Comparison of ENCODE assay signal across 1 cellular context in the genomic region with DNA sequence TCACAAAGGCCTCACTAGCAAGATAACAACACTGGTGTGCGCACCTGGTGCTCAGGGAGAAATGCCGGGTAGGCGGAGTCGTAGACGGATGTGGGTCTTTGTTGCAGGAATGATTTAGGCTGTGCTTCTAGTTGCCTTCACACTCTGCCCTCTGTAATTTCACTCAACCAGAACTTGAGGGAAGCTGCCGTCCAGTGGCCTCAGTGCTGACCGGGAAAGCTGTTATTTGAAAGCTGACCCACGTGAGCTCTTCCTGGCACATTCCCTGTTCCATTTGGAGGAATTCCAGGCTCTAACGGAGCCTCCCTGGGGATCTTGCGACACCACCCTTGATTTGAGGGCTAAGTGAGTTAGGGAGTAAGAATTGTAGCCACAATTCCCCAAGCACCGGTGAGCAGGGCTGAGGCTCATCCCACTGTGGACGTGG.
TF ChIP-seq lines count a peak whose summit lies in the region.

No MANE protein-coding gene starts in this region.

TF ChIP-seq in WTC11, 78 proteins besides CTCF, POLR2A, EP300 and RAD21 (continued from another document):
- TF ChIP-seq, protein P1, sequence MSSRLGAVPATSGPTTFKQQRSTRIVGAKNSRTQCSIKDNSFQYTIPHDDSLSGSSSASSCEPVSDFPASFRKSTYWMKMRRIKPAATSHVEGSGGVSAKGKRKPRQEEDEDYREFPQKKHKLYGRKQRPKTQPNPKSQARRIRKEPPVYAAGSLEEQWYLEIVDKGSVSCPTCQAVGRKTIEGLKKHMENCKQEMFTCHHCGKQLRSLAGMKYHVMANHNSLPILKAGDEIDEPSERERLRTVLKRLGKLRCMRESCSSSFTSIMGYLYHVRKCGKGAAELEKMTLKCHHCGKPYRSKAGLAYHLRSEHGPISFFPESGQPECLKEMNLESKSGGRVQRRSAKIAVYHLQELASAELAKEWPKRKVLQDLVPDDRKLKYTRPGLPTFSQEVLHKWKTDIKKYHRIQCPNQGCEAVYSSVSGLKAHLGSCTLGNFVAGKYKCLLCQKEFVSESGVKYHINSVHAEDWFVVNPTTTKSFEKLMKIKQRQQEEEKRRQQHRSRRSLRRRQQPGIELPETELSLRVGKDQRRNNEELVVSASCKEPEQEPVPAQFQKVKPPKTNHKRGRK (CRISPR knock-in tag; IDR thresholded peaks at IDR 0.05; ENCODE audit: borderline replicate concordance): no peak
- no peak for TF ChIP-seq ZBTB21 (CRISPR knock-in tag; IDR thresholded peaks at IDR 0.05; ENCODE audit: borderline replicate concordance)
- TF ChIP-seq ATF1 (CRISPR knock-in tag; IDR thresholded peaks at IDR 0.05): no peak
- no peak for TF ChIP-seq IRF2 (CRISPR knock-in tag; IDR thresholded peaks at IDR 0.05; ENCODE audit: borderline replicate concordance, low read depth)
- no peak for TF ChIP-seq ZNF121 (CRISPR knock-in tag; IDR thresholded peaks at IDR 0.05)
- TF ChIP-seq, protein P2, sequence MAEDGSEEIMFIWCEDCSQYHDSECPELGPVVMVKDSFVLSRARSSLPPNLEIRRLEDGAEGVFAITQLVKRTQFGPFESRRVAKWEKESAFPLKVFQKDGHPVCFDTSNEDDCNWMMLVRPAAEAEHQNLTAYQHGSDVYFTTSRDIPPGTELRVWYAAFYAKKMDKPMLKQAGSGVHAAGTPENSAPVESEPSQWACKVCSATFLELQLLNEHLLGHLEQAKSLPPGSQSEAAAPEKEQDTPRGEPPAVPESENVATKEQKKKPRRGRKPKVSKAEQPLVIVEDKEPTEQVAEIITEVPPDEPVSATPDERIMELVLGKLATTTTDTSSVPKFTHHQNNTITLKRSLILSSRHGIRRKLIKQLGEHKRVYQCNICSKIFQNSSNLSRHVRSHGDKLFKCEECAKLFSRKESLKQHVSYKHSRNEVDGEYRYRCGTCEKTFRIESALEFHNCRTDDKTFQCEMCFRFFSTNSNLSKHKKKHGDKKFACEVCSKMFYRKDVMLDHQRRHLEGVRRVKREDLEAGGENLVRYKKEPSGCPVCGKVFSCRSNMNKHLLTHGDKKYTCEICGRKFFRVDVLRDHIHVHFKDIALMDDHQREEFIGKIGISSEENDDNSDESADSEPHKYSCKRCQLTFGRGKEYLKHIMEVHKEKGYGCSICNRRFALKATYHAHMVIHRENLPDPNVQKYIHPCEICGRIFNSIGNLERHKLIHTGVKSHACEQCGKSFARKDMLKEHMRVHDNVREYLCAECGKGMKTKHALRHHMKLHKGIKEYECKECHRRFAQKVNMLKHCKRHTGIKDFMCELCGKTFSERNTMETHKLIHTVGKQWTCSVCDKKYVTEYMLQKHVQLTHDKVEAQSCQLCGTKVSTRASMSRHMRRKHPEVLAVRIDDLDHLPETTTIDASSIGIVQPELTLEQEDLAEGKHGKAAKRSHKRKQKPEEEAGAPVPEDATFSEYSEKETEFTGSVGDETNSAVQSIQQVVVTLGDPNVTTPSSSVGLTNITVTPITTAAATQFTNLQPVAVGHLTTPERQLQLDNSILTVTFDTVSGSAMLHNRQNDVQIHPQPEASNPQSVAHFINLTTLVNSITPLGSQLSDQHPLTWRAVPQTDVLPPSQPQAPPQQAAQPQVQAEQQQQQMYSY (CRISPR knock-in tag; IDR thresholded peaks at IDR 0.05): no peak
- TF ChIP-seq FOXJ3 (CRISPR knock-in tag; IDR thresholded peaks at IDR 0.05; ENCODE audit: borderline replicate concordance): no peak
- TF ChIP-seq TCF7 (CRISPR knock-in tag; IDR thresholded peaks at IDR 0.05; ENCODE audit: low read depth): no peak
- no peak for TF ChIP-seq GTF2I (CRISPR knock-in tag; conservative IDR thresholded peaks at IDR 0.05)
- TF ChIP-seq, protein P3, sequence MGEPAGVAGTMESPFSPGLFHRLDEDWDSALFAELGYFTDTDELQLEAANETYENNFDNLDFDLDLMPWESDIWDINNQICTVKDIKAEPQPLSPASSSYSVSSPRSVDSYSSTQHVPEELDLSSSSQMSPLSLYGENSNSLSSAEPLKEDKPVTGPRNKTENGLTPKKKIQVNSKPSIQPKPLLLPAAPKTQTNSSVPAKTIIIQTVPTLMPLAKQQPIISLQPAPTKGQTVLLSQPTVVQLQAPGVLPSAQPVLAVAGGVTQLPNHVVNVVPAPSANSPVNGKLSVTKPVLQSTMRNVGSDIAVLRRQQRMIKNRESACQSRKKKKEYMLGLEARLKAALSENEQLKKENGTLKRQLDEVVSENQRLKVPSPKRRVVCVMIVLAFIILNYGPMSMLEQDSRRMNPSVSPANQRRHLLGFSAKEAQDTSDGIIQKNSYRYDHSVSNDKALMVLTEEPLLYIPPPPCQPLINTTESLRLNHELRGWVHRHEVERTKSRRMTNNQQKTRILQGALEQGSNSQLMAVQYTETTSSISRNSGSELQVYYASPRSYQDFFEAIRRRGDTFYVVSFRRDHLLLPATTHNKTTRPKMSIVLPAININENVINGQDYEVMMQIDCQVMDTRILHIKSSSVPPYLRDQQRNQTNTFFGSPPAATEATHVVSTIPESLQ (CRISPR knock-in tag; IDR thresholded peaks at IDR 0.05): no peak
- TF ChIP-seq, protein P4, sequence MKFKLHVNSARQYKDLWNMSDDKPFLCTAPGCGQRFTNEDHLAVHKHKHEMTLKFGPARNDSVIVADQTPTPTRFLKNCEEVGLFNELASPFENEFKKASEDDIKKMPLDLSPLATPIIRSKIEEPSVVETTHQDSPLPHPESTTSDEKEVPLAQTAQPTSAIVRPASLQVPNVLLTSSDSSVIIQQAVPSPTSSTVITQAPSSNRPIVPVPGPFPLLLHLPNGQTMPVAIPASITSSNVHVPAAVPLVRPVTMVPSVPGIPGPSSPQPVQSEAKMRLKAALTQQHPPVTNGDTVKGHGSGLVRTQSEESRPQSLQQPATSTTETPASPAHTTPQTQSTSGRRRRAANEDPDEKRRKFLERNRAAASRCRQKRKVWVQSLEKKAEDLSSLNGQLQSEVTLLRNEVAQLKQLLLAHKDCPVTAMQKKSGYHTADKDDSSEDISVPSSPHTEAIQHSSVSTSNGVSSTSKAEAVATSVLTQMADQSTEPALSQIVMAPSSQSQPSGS (CRISPR knock-in tag; IDR thresholded peaks at IDR 0.05; ENCODE audit: borderline replicate concordance, low read depth): no peak
- TF ChIP-seq, protein P5, sequence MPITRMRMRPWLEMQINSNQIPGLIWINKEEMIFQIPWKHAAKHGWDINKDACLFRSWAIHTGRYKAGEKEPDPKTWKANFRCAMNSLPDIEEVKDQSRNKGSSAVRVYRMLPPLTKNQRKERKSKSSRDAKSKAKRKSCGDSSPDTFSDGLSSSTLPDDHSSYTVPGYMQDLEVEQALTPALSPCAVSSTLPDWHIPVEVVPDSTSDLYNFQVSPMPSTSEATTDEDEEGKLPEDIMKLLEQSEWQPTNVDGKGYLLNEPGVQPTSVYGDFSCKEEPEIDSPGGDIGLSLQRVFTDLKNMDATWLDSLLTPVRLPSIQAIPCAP (CRISPR knock-in tag; IDR thresholded peaks at IDR 0.05): no peak
- TF ChIP-seq TEAD4 (CRISPR knock-in tag; IDR thresholded peaks at IDR 0.05): no peak
- no peak for TF ChIP-seq ELF4 (CRISPR knock-in tag; IDR thresholded peaks at IDR 0.05; ENCODE audit: low read depth)
- TF ChIP-seq ZNF138 (CRISPR knock-in tag; conservative IDR thresholded peaks at IDR 0.05): no peak
